ENCODE assay signal across 4 cellular contexts in genomic region chrX:1863995-1864394, GRCh38.
A peak's percentile ranks its signal among the peaks of the same experiment; 100 is the strongest.
DNase-seq lines count a peak whose midpoint lies in the region; ATAC-seq, FAIRE-seq and TF ChIP-seq lines count a peak whose summit lies in the region.
"Not testable (repeated sequence)": the region's sequence is repeated elsewhere in the genome, so short reads cannot be mapped to it uniquely, and the experiment has no call there.

No MANE protein-coding gene starts in this region.

- BruUV-seq in K562 (replicated peaks; lab: Mats Ljungman, UMichigan), result not testable (repeated sequence)

- H3K9me3 ChIP-seq in HEK293 (ENCODE audit: control insufficient read depth, insufficient read depth, low read depth, low read length); K562 (replicated peaks; ENCODE audit: control insufficient read depth, insufficient read depth, low read depth, low read length): not testable (repeated sequence)

- not testable (repeated sequence) for H3K27ac ChIP-seq in HEK293 (ENCODE audit: extremely low read depth, low read depth, low read length); K562 (ENCODE audit: extremely low read depth, low read depth, low read length)

- not testable (repeated sequence) for H3K36me3 ChIP-seq in HEK293 (ENCODE audit: control insufficient read depth in 2 of 2, insufficient read depth in 1 of 2, low read length in 2 of 2); K562 (ENCODE audit: control insufficient read depth, insufficient read depth, low read length)

- H2AFZ ChIP-seq in K562 (ENCODE audit: low read depth, low read length), result not testable (repeated sequence)

- not testable (repeated sequence) for H3K9me1 ChIP-seq in K562 (ENCODE audit: control insufficient read depth, insufficient read depth, low read length)

- H3K4me2 ChIP-seq in K562 (ENCODE audit: insufficient read depth, low read length), result not testable (repeated sequence)

- not testable (repeated sequence) for TF ChIP-seq POLR2A in K562 (conservative IDR thresholded peaks at IDR 0.05)

- not testable (repeated sequence) for H3K9ac ChIP-seq in K562 (ENCODE audit: insufficient read depth in 1 of 2, low read depth in 2 of 2, low read length in 2 of 2)

- in situ Hi-C loops in K562 (cut with MboI), result not testable (repeated sequence)

- FAIRE-seq in K562 (lab: Jason Lieb, UNC), result not testable (repeated sequence)

- ATAC-seq in K562, result not testable (repeated sequence)

- H3K79me2 ChIP-seq in K562 (ENCODE audit: control insufficient read depth, insufficient read depth, low read length), result not testable (repeated sequence)

- TF ChIP-seq RAD21 in K562 (CRISPR knock-in tag; conservative IDR thresholded peaks at IDR 0.05 in 1 of 2, IDR thresholded peaks at IDR 0.05 in 1 of 2), result not testable (repeated sequence)

- intact Hi-C loops in K562 (cut with micrococcal nuclease); cardiac septum (cut with DNase I): not testable (repeated sequence)

- CTCF ChIA-PET in HEK293 (lab: Yijun Ruan, JAX); K562 (lab: Yijun Ruan, JAX; ENCODE audit: low intra/inter-chr PET ratio): not testable (repeated sequence)

- peaks cover 2 to 27% of the 10 kb centered on the region in 2 experiments; a peak in 2 of 5 replicates for H3K27me3 ChIP-seq in K562 (ENCODE audit: control insufficient read depth in 2 of 2, insufficient read depth in 2 of 2, low read length in 2 of 2)

- DNase-seq in activated effector memory CD4-positive, alpha-beta T cell treated with anti-CD3 and anti-CD28 coated beads, Interleukin-2, amount 50 U/mL, for 16 hours, result peak; percentile 49
- DNase-seq in K562 (ENCODE audit: extremely low read depth in 1 of 4, low spot score in 3 of 4), result not testable (repeated sequence)
- peak; percentile 9 for DNase-seq in cardiac septum (ENCODE audit: low spot score)

- not testable (repeated sequence) for H3K4me3 ChIP-seq in HEK293 (ENCODE audit: low read depth, low read length); K562

- not testable (repeated sequence) for H4K20me1 ChIP-seq in K562 (replicated peaks; ENCODE audit: control insufficient read depth, insufficient read depth, low read length)

- 0% methylated on average over 2 of the region's 2 CpGs for WGBS in K562 (ENCODE audit: insufficient coverage, low coverage, missing lambda C conversion rate)

- TF ChIP-seq EP300 in K562 (IDR thresholded peaks at IDR 0.05; ENCODE audit: low read length), result not testable (repeated sequence)

- not testable (repeated sequence) for H3K4me1 ChIP-seq in HEK293 (ENCODE audit: control insufficient read depth, insufficient read depth, low read length); K562 (replicated peaks in 1 of 2; ENCODE audit: control insufficient read depth in 2 of 2, insufficient read depth in 2 of 2, low read length in 2 of 2)

- TF ChIP-seq CTCF in HEK293 (tag by site-specific recombination; IDR thresholded peaks at IDR 0.05); K562 (IDR thresholded peaks at IDR 0.05 in 2 of 3, conservative IDR thresholded peaks at IDR 0.05 in 1 of 3; ENCODE audit: insufficient read depth in 2 of 3, low read depth in 1 of 3, low read length in 3 of 3): not testable (repeated sequence)

- POLR2A ChIA-PET in HEK293 (lab: Yijun Ruan, JAX); K562 (lab: Yijun Ruan, JAX): not testable (repeated sequence)

TF ChIP-seq in HEK293, 187 proteins besides CTCF, POLR2A, EP300 and RAD21:
- peak; percentile 77 for TF ChIP-seq ZNF146 (tag by site-specific recombination; IDR thresholded peaks at IDR 0.05)

TF ChIP-seq in K562, 482 proteins besides CTCF, POLR2A, EP300 and RAD21:
- TF ChIP-seq ZNF146 (CRISPR knock-in tag; IDR thresholded peaks at IDR 0.05; ENCODE audit: unreplicated experiment), result peak; percentile 55
